Comparison of ENCODE assay signal across 17 cellular contexts in genomic region chr2:135701442-135701841, GRCh38. TPM values are rescaled to one million over a fixed set of nuclear protein-coding genes. Genes with fewer than 3 reads are reported as not detected.
DNase-seq lines count a peak whose midpoint lies in the region; ATAC-seq, FAIRE-seq and TF ChIP-seq lines count a peak whose summit lies in the region.
"Had no signal": no experiment of that assay in that cellular context is flagged by ENCODE, and none has a peak within 500 bp of the region (broad histone marks: within the 10 kb centered on the region; RNA-seq: fewer than 3 reads in every experiment).

No MANE protein-coding gene starts in this region.

- H3K27ac Mint-ChIP-seq in astrocyte (ENCODE audit: unreplicated experiment) = no peak overlapping the region
- H3K27ac Mint-ChIP-seq: CD8-positive, alpha-beta T cell had no signal

- no peak for TF ChIP-seq POLR2A in H54 (IDR thresholded peaks at IDR 0.05; ENCODE audit: low read depth, low read length)

- H4K20me1 ChIP-seq in astrocyte (ENCODE audit: insufficient read depth, low read length) = no peaks in the 10 kb centered on the region

- H3K4me3 Mint-ChIP-seq in astrocyte (ENCODE audit: unreplicated experiment) = no peak overlapping the region
- H3K4me3 Mint-ChIP-seq: CD8-positive, alpha-beta T cell had no signal

- intact Hi-C loops in mucosa of descending colon (cut with DNase I, micrococcal nuclease) = loop anchor here in 1 of 2 donors (10.0 kb wide), 1 partner anchor 697 kb away; no protein-coding TSS in a partner anchor

- ATAC-seq in mucosa of descending colon (no peak), GM19035 (IDR thresholded peaks at IDR 0.05; ENCODE audit: unreplicated experiment) (no peak)
- ATAC-seq: CD8-positive, alpha-beta T cell had no signal

- H3K36me3 ChIP-seq in astrocyte (ENCODE audit: insufficient read depth, low read length) (no peaks in the 10 kb centered on the region), mucosa of descending colon (ENCODE audit: low read depth) (no peaks in the 10 kb centered on the region)
- H3K36me3 ChIP-seq: HAP-1 had no signal

- DNase-seq in AG09319 (ENCODE audit: extremely low read depth, low read depth) (peak; percentile 53), H54 (ENCODE audit: insufficient read length, low spot score) (no peak), astrocyte (ENCODE audit: low read depth) (peak; percentile 36), iris pigment epithelial cell (ENCODE audit: low read depth) (peak; percentile 72), mucosa of descending colon (no peak), DMS 273 treated with DMSO at 0.1 percent for 48 hours (lab: John Stamatoyannopoulos, UW) (no peak), NCI-H2171 treated with DMSO at 0.1 percent for 48 hours (lab: John Stamatoyannopoulos, UW) (no peak)
- DNase-seq: activated CD4-positive, CD25-positive, alpha-beta regulatory T cell treated with anti-CD3 and anti-CD28 coated beads, Interleukin-2, amount 50 U/mL, for 72 hours; activated T-cell treated with anti-CD3 and anti-CD28 coated beads, Interleukin-2, amount 50 U/mL, for 48 hours; CD8-positive, alpha-beta T cell; effector CD4-positive, alpha-beta T cell; GF-D8; hippocampal formation; NCI-H345 had no signal

- no peaks in the 10 kb centered on the region for H3K36me3 Mint-ChIP-seq in astrocyte (ENCODE audit: low read depth, unreplicated experiment)

- H3K27me3 ChIP-seq in astrocyte (ENCODE audit: insufficient read depth, low read length) = no peaks in the 10 kb centered on the region

- no peak overlapping the region for H3K27ac ChIP-seq in astrocyte (ENCODE audit: low read depth, low read length)
- H3K27ac ChIP-seq: HL-60 had no signal

- H3K79me2 ChIP-seq in astrocyte (ENCODE audit: insufficient read depth, low read length) = no peaks in the 10 kb centered on the region

- no peaks in the 10 kb centered on the region for H3K27me3 Mint-ChIP-seq in astrocyte (ENCODE audit: low read depth, unreplicated experiment)

- FAIRE-seq in H54 (lab: Jason Lieb, UNC) (peak; percentile 64), astrocyte (lab: Jason Lieb, UNC) (peak; percentile 59)

- H3K4me1 ChIP-seq in astrocyte (ENCODE audit: insufficient read depth, low read length) (no peaks in the 10 kb centered on the region), mucosa of descending colon (ENCODE audit: low read depth) (no peaks in the 10 kb centered on the region)
- H3K4me1 ChIP-seq: HAP-1 had no signal

- H3K4me1 Mint-ChIP-seq in astrocyte (ENCODE audit: low read depth, unreplicated experiment) = no peaks in the 10 kb centered on the region

- no peak overlapping the region for H3K4me2 ChIP-seq in astrocyte (ENCODE audit: low read length)

- no peaks in the 10 kb centered on the region for H3K9me3 ChIP-seq in astrocyte (ENCODE audit: insufficient read depth, low read depth, low read length)
- H3K9me3 ChIP-seq in mucosa of descending colon = no peaks in the 10 kb centered on the region
- H3K9me3 ChIP-seq: HAP-1 had no signal

- TF ChIP-seq CTCF in AG09319 (IDR thresholded peaks at IDR 0.05; ENCODE audit: low read depth, low read length) (no peak), astrocyte (IDR thresholded peaks at IDR 0.05; ENCODE audit: insufficient read depth, low read depth, low read length) (no peak), mucosa of descending colon (IDR thresholded peaks at IDR 0.05) (no peak)

- H3K4me3 ChIP-seq in astrocyte (ENCODE audit: insufficient read depth, low read depth, low read length) (no peak overlapping the region), mucosa of descending colon (no peak overlapping the region)
- H3K4me3 ChIP-seq: HAP-1 had no signal

- H3K9me3 Mint-ChIP-seq in astrocyte (ENCODE audit: unreplicated experiment) = no peaks in the 10 kb centered on the region
- H3K9me3 Mint-ChIP-seq: CD8-positive, alpha-beta T cell had no signal

- H2AFZ ChIP-seq in astrocyte (ENCODE audit: low read depth, low read length) = no peak overlapping the region

- no peak overlapping the region for H3K9ac ChIP-seq in astrocyte (ENCODE audit: low read length)

RNA-seq across cellular contexts. Expression of gene UBXN4, which starts 40.2 kb away (rescaled TPM):
- total RNA-seq in astrocyte (78.3 and 79.4 TPM in 2 replicates), mucosa of descending colon (100 to 1,000 TPM in 1 of 3 donors, 10 to 100 TPM in 2; 87.8 to 110 (median 94.9) TPM)

Comparison
In these comparisons a context has a peak if more than half of its experiments do, and no peak if none do; other contexts are left out.
1. DNase-seq: peak in AG09319 (single experiment), astrocyte (single experiment) and iris pigment epithelial cell (single experiment); none in H54 (single experiment), mucosa of descending colon (0 of 3), DMS 273 treated with DMSO at 0.1 percent for 48 hours (single experiment) and NCI-H2171 treated with DMSO at 0.1 percent for 48 hours (single experiment).